Comparison of ENCODE assay signal across 15 cellular contexts in genomic region chr2:45373534-45373933, GRCh38.
DNase-seq lines count a peak whose midpoint lies in the region; ATAC-seq, FAIRE-seq and TF ChIP-seq lines count a peak whose summit lies in the region.
"Had no signal": no experiment of that assay in that cellular context is flagged by ENCODE, and none has a peak within 500 bp of the region (broad histone marks: within the 10 kb centered on the region; RNA-seq: fewer than 3 reads in every experiment).

No MANE protein-coding gene starts in this region.

- H4K8ac ChIP-seq in neuronal stem cell (ENCODE audit: low read depth, low read length): no peak overlapping the region

- H3K9me2 ChIP-seq in PC-3 (replicated peaks; ENCODE audit: low read length): no peaks in the 10 kb centered on the region

- H3K4me1 ChIP-seq in PC-3 (ENCODE audit: insufficient read depth, low read length): peaks cover 5% of the 10 kb centered on the region; the same call in 1 of the 2 replicates
- peaks cover 16% of the 10 kb centered on the region for H3K4me1 ChIP-seq in HepG2 (ENCODE audit: insufficient read depth, low read length)
- H3K4me1 ChIP-seq in neuronal stem cell (ENCODE audit: control insufficient read depth in 2 of 2, insufficient read depth in 1 of 2, low read depth in 1 of 2, low read length in 2 of 2): no peaks in the 10 kb centered on the region

- peaks cover 6% of the 10 kb centered on the region; the same call in 1 of the 2 replicates for H3K9me3 ChIP-seq in PC-3 (ENCODE audit: low read length)
- H3K9me3 ChIP-seq in HepG2 (ENCODE audit: low read length): no peaks in the 10 kb centered on the region
- peaks cover 0 to 2% of the 10 kb centered on the region in 2 donors for H3K9me3 ChIP-seq in neuronal stem cell (replicated peaks in 1 of 2; ENCODE audit: control insufficient read depth in 2 of 2, insufficient read depth in 1 of 2, low read depth in 1 of 2, low read length in 2 of 2)

- CTCF ChIA-PET in PC-3 (lab: Charles Lee): no interaction called here
- CTCF ChIA-PET in HepG2 (lab: Yijun Ruan, JAX; ENCODE audit: low intra/inter-chr PET ratio, low total read pairs): no interaction called here

- H3K4me3 ChIP-seq in PC-3 (ENCODE audit: low read length): no peak overlapping the region
- no peak overlapping the region for H3K4me3 ChIP-seq in HepG2 (replicated peaks in 1 of 3; ENCODE audit: insufficient read depth in 1 of 3, low read depth in 2 of 3, low read length in 3 of 3)
- no peak overlapping the region for H3K4me3 ChIP-seq in neuronal stem cell (ENCODE audit: low read length in 2 of 2)

- 2% methylated on average over 2 of the region's 2 CpGs for WGBS in HepG2 (ENCODE audit: low lambda C conversion rate)
- no CpG with 5 or more reads among the region's 2 CpGs for WGBS in neuronal stem cell (ENCODE audit: extremely low coverage in 2 of 2, insufficient read length in 2 of 2, insufficient replicate concordance in 1 of 2), 2 donors

- no peak overlapping the region for H3K18ac ChIP-seq in neuronal stem cell (ENCODE audit: low read length)

- H3K27me3 ChIP-seq in PC-3 (ENCODE audit: low read length) (no peaks in the 10 kb centered on the region), HepG2 (ENCODE audit: control insufficient read depth in 1 of 2, insufficient read depth in 2 of 2, low read length in 2 of 2) (no peaks in the 10 kb centered on the region), neuronal stem cell (ENCODE audit: control insufficient read depth in 3 of 3, insufficient read depth in 3 of 3, low read depth in 1 of 3, low read length in 3 of 3) (no peaks in the 10 kb centered on the region)

- POLR2A ChIA-PET in PC-3 (lab: Charles Lee; ENCODE audit: unreplicated experiment) (no interaction called here), HepG2 (lab: Yijun Ruan, JAX) (no interaction called here)

- no peak for TF ChIP-seq POLR2A in GM12891 (IDR thresholded peaks at IDR 0.05; ENCODE audit: low read depth, low read length)
- no peak for TF ChIP-seq POLR2A in HepG2 (IDR thresholded peaks at IDR 0.05; ENCODE audit: insufficient read depth in 1 of 2, low read depth in 2 of 2, low read length in 2 of 2)

- TF ChIP-seq RAD21 in HepG2 (CRISPR knock-in tag; IDR thresholded peaks at IDR 0.05): no peak

- DNase-seq in GM12891 (ENCODE audit: insufficient read length, low spot score): no peak
- DNase-seq in HTR-8/SVneo (ENCODE audit: insufficient read length, low spot score): no peak
- DNase-seq in PC-3: peak; percentile 14
- peak; percentile 93 for DNase-seq in HepG2 (ENCODE audit: low spot score)
- no peak for DNase-seq in GM03348 (ENCODE audit: low spot score)
- DNase-seq in NCI-H1105 treated with DMSO at 0.1 percent for 48 hours (lab: John Stamatoyannopoulos, UW): no peak
- no peak for DNase-seq in neuronal stem cell (ENCODE audit: low spot score)
- DNase-seq: C1 segment of cervical spinal cord; Calu3; CD4-positive, alpha-beta T cell; DMS79; H7 had no signal

- H3K79me2 ChIP-seq in PC-3 (ENCODE audit: low read length) (no peaks in the 10 kb centered on the region), HepG2 (ENCODE audit: insufficient read depth, low read length) (no peaks in the 10 kb centered on the region)

- in situ Hi-C loops in HepG2 (cut with HindIII; ENCODE audit: extremely low pct_ligation_motif_present, low pct_unique_long_range_greater_than_20kb): no loop called here

- H2AFZ ChIP-seq in PC-3 (ENCODE audit: low read length) (no peak overlapping the region), HepG2 (ENCODE audit: low read length) (no peak overlapping the region), neuronal stem cell (ENCODE audit: low read length) (no peak overlapping the region)

- intact Hi-C loops in PC-3 (cut with micrococcal nuclease) (no loop called here), HepG2 (cut with micrococcal nuclease; ENCODE audit: unreplicated experiment) (loop anchor here (1.0 kb wide), 1 partner anchor 42 kb away; no protein-coding TSS in a partner anchor)

- TF ChIP-seq CTCF in PC-3 (conservative IDR thresholded peaks at IDR 0.05; ENCODE audit: low read depth, low read length) (no peak), HepG2 (CRISPR knock-in tag; IDR thresholded peaks at IDR 0.05) (no peak)

- no peaks in the 10 kb centered on the region for H3K79me1 ChIP-seq in neuronal stem cell (ENCODE audit: low read depth, low read length)

- no peak overlapping the region for H2BK5ac ChIP-seq in neuronal stem cell (ENCODE audit: low read length)

- H3K27ac ChIP-seq in PC-3 (ENCODE audit: low read length) (no peak overlapping the region), HepG2 (ENCODE audit: extremely low read length, insufficient read depth, low read length) (no peak overlapping the region), neuronal stem cell (replicated peaks; ENCODE audit: low read length) (no peak overlapping the region)
- H3K27ac ChIP-seq: HL-60 had no signal

- H3K9ac ChIP-seq in PC-3 (ENCODE audit: low read length): no peak overlapping the region
- no peak overlapping the region for H3K9ac ChIP-seq in HepG2 (ENCODE audit: insufficient read depth, low read depth, low read length)
- no peak overlapping the region for H3K9ac ChIP-seq in neuronal stem cell (ENCODE audit: low read depth, low read length, poor library complexity)

- H2BK120ac ChIP-seq in neuronal stem cell (ENCODE audit: low read depth, low read length): no peak overlapping the region

- no peak overlapping the region for H3K23ac ChIP-seq in neuronal stem cell (ENCODE audit: low read depth, low read length, poor library complexity)

- H2BK12ac ChIP-seq in neuronal stem cell (ENCODE audit: low read length): no peak overlapping the region

- H3K14ac ChIP-seq in neuronal stem cell (ENCODE audit: low read length): no peak overlapping the region

- H4K20me1 ChIP-seq in PC-3 (ENCODE audit: low read length) (no peaks in the 10 kb centered on the region), HepG2 (ENCODE audit: insufficient read depth, low read length) (no peaks in the 10 kb centered on the region)

- TF ChIP-seq EP300 in HepG2 (IDR thresholded peaks at IDR 0.05; ENCODE audit: low read depth in 2 of 2, low read length in 2 of 2): peak; percentile 71 to 79; a peak in 3 of 4 replicates
- TF ChIP-seq EP300 in HepG2 (CRISPR knock-in tag; IDR thresholded peaks at IDR 0.05; ENCODE audit: borderline replicate concordance): peak; percentile 47; the same call in 1 of the 2 replicates

- H3F3A ChIP-seq in PC-3 (ENCODE audit: low read length, unreplicated experiment): no peaks in the 10 kb centered on the region

- H3K4ac ChIP-seq in neuronal stem cell (ENCODE audit: low read length): no peak overlapping the region

- no peak overlapping the region for H4K91ac ChIP-seq in neuronal stem cell (ENCODE audit: low read depth, low read length, poor library complexity)

- FAIRE-seq in GM12891 (lab: Jason Lieb, UNC) (peak; percentile 5), HTR-8/SVneo (lab: Jason Lieb, UNC) (peak; percentile 26), HepG2 (lab: Jason Lieb, UNC) (peak; percentile 72)
- FAIRE-seq: A204.1, GM12892 had no signal

- no peak overlapping the region for H3K4me2 ChIP-seq in PC-3 (ENCODE audit: low read length)
- peak overlapping the region; percentile 48 for H3K4me2 ChIP-seq in HepG2 (ENCODE audit: low read depth, low read length)
- no peak overlapping the region for H3K4me2 ChIP-seq in neuronal stem cell (ENCODE audit: insufficient read depth, low read length, poor library complexity, severe bottlenecking)

- H2BK15ac ChIP-seq in neuronal stem cell (ENCODE audit: low read length): no peak overlapping the region

- H3K36me3 ChIP-seq in PC-3 (ENCODE audit: low read depth, low read length): no peaks in the 10 kb centered on the region
- H3K36me3 ChIP-seq in HepG2 (replicated peaks in 1 of 2; ENCODE audit: control insufficient read depth in 1 of 2, insufficient read depth in 2 of 2, low read length in 2 of 2): no peaks in the 10 kb centered on the region
- no peaks in the 10 kb centered on the region for H3K36me3 ChIP-seq in neuronal stem cell (replicated peaks in 1 of 2; ENCODE audit: control insufficient read depth in 2 of 2, insufficient read depth in 2 of 2, low read length in 2 of 2)

- H2AK5ac ChIP-seq in neuronal stem cell (ENCODE audit: low read depth, low read length): no peak overlapping the region

- ATAC-seq in PC-3 (no peak), HepG2 (peak; percentile 97)

- BruUV-seq in PC-3 (replicated peaks; lab: Mats Ljungman, UMichigan) (no TSS peak), HepG2 (replicated peaks; lab: Mats Ljungman, UMichigan) (no TSS peak)

TF ChIP-seq in GM12891, 5 proteins besides CTCF, POLR2A, EP300 and RAD21:
- TF ChIP-seq SPI1 (IDR thresholded peaks at IDR 0.05; ENCODE audit: low read depth, low read length) (no peak), TAF1 (IDR thresholded peaks at IDR 0.05; ENCODE audit: low read depth, low read length) (no peak), POLR2AphosphoS5 (IDR thresholded peaks at IDR 0.05; ENCODE audit: low read depth, low read length) (no peak), PAX5 (IDR thresholded peaks at IDR 0.05; ENCODE audit: insufficient read depth, low read length, severe bottlenecking) (no peak), POU2F2 (IDR thresholded peaks at IDR 0.05; ENCODE audit: low read depth, low read length) (no peak)
TF ChIP-seq in GM12891: peak in this region for 0.

TF ChIP-seq in HepG2, 621 proteins besides CTCF, POLR2A, EP300 and RAD21 (continues in another document):
- TF ChIP-seq KDM5B (CRISPR knock-in tag; IDR thresholded peaks at IDR 0.05; ENCODE audit: borderline replicate concordance) (no peak), ZNF205 (CRISPR knock-in tag; IDR thresholded peaks at IDR 0.05) (peak; percentile 50; the same call in 1 of the 2 replicates), ZNF576 (CRISPR knock-in tag; IDR thresholded peaks at IDR 0.05) (no peak), SRSF1 (optimal IDR thresholded peaks at IDR 0.05; ENCODE audit: low read depth, low read length) (no peak), ZNF343 (CRISPR knock-in tag; IDR thresholded peaks at IDR 0.05) (no peak), ZNF670 (CRISPR knock-in tag; IDR thresholded peaks at IDR 0.05; ENCODE audit: borderline replicate concordance) (no peak; the same call in 1 of the 2 replicates), ZNF747 (CRISPR knock-in tag; IDR thresholded peaks at IDR 0.05; ENCODE audit: borderline replicate concordance) (no peak), MYNN (CRISPR knock-in tag; IDR thresholded peaks at IDR 0.05; ENCODE audit: low read depth) (no peak), RFX3 (CRISPR knock-in tag; IDR thresholded peaks at IDR 0.05) (no peak), ZBTB3 (CRISPR knock-in tag; IDR thresholded peaks at IDR 0.05; ENCODE audit: borderline replicate concordance, low read depth) (no peak), SIN3B (IDR thresholded peaks at IDR 0.05; ENCODE audit: low read length) (no peak), GTF3A (CRISPR knock-in tag; conservative IDR thresholded peaks at IDR 0.05) (no peak), ATAD3A (CRISPR knock-in tag; IDR thresholded peaks at IDR 0.05) (no peak), MEIS2 (CRISPR knock-in tag; IDR thresholded peaks at IDR 0.05) (no peak), ZFP37 (CRISPR knock-in tag; IDR thresholded peaks at IDR 0.05; ENCODE audit: borderline replicate concordance) (no peak), ZNF792 (CRISPR knock-in tag; IDR thresholded peaks at IDR 0.05) (no peak)

Comparison
In these comparisons a context has a peak if more than half of its experiments do, and no peak if none do; other contexts are left out.
1. DNase-seq: peak in PC-3 (single experiment) and HepG2 (single experiment); none in GM12891 (single experiment), HTR-8/SVneo (single experiment), GM03348 (single experiment), NCI-H1105 treated with DMSO at 0.1 percent for 48 hours (single experiment) and neuronal stem cell (single experiment).